3 cellular contexts compared by ENCODE assay signal in the genomic region with DNA sequence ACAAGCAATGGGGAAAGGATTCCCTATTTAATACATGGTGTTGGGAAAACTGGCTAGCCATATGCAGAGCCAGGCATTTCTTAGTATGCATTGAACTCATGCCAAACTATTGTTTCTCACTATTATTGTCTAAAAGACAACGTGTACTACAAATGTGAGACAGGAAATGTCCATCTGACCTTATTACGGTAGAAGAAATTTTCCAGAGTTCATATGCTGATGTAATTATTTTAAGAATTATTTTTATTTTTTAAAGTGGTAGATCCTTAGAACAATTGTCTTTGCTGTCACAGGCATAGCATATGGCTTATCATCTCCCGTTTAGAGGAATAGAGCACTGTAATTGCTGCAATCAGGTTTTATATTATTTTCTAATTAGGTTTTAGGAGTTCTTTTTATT.
TF ChIP-seq lines count a peak whose summit lies in the region.

No MANE protein-coding gene starts in this region.

TF ChIP-seq in liver, 16 proteins besides CTCF, POLR2A, EP300 and RAD21 (continued from another document):
- TF ChIP-seq ZBTB33 (IDR thresholded peaks at IDR 0.05) (no peak), HNF4A (conservative IDR thresholded peaks at IDR 0.05) (no peak), TAF1 (conservative IDR thresholded peaks at IDR 0.05) (no peak), GABPA (IDR thresholded peaks at IDR 0.05 in 1 of 2, conservative IDR thresholded peaks at IDR 0.05 in 1 of 2) (no peak), NR2F2 (IDR thresholded peaks at IDR 0.05) (peak; percentile 84)
- TF ChIP-seq, protein P1, sequence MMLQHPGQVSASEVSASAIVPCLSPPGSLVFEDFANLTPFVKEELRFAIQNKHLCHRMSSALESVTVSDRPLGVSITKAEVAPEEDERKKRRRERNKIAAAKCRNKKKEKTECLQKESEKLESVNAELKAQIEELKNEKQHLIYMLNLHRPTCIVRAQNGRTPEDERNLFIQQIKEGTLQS (IDR thresholded peaks at IDR 0.05): no peak
TF ChIP-seq in liver: peak in this region for 2.

TF ChIP-seq in HepG2, 621 proteins besides CTCF, POLR2A, EP300 and RAD21:
- TF ChIP-seq, protein P2, sequence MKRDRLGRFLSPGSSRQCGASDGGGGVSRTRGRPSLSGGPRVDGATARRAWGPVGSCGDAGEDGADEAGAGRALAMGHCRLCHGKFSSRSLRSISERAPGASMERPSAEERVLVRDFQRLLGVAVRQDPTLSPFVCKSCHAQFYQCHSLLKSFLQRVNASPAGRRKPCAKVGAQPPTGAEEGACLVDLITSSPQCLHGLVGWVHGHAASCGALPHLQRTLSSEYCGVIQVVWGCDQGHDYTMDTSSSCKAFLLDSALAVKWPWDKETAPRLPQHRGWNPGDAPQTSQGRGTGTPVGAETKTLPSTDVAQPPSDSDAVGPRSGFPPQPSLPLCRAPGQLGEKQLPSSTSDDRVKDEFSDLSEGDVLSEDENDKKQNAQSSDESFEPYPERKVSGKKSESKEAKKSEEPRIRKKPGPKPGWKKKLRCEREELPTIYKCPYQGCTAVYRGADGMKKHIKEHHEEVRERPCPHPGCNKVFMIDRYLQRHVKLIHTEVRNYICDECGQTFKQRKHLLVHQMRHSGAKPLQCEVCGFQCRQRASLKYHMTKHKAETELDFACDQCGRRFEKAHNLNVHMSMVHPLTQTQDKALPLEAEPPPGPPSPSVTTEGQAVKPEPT (CRISPR knock-in tag; IDR thresholded peaks at IDR 0.05; ENCODE audit: low read depth): no peak
- TF ChIP-seq SP5 (CRISPR knock-in tag; IDR thresholded peaks at IDR 0.05; ENCODE audit: borderline replicate concordance, low read depth) (no peak), MTA1 (CRISPR knock-in tag; IDR thresholded peaks at IDR 0.05; ENCODE audit: borderline replicate concordance) (no peak), ZNF543 (CRISPR knock-in tag; IDR thresholded peaks at IDR 0.05) (no peak), HMGA1 (CRISPR knock-in tag; conservative IDR thresholded peaks at IDR 0.05) (no peak), NFYC (CRISPR knock-in tag; IDR thresholded peaks at IDR 0.05) (no peak), MATR3 (CRISPR knock-in tag; IDR thresholded peaks at IDR 0.05) (no peak), NR2F6 (IDR thresholded peaks at IDR 0.05) (no peak), NR2F6 (CRISPR knock-in tag; IDR thresholded peaks at IDR 0.05) (no peak), KLF6 (CRISPR knock-in tag; IDR thresholded peaks at IDR 0.05) (no peak), HBP1 (CRISPR knock-in tag; IDR thresholded peaks at IDR 0.05; ENCODE audit: low read depth) (no peak), ZBTB49 (CRISPR knock-in tag; IDR thresholded peaks at IDR 0.05; ENCODE audit: borderline replicate concordance) (no peak), FOXP4 (CRISPR knock-in tag; IDR thresholded peaks at IDR 0.05) (no peak), ZNF747 (CRISPR knock-in tag; IDR thresholded peaks at IDR 0.05; ENCODE audit: borderline replicate concordance) (no peak), EEA1 (CRISPR knock-in tag; IDR thresholded peaks at IDR 0.05; ENCODE audit: borderline replicate concordance) (no peak)
- TF ChIP-seq, protein P3, sequence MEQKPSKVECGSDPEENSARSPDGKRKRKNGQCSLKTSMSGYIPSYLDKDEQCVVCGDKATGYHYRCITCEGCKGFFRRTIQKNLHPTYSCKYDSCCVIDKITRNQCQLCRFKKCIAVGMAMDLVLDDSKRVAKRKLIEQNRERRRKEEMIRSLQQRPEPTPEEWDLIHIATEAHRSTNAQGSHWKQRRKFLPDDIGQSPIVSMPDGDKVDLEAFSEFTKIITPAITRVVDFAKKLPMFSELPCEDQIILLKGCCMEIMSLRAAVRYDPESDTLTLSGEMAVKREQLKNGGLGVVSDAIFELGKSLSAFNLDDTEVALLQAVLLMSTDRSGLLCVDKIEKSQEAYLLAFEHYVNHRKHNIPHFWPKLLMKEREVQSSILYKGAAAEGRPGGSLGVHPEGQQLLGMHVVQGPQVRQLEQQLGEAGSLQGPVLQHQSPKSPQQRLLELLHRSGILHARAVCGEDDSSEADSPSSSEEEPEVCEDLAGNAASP (CRISPR knock-in tag; IDR thresholded peaks at IDR 0.05; ENCODE audit: borderline replicate concordance): no peak

TF ChIP-seq in GM23338, 12 proteins besides CTCF, POLR2A, EP300 and RAD21:
- TF ChIP-seq REST (IDR thresholded peaks at IDR 0.05; ENCODE audit: unreplicated experiment) (no peak), POLR2AphosphoS5 (IDR thresholded peaks at IDR 0.05; ENCODE audit: low read depth) (no peak), EZH2 (IDR thresholded peaks at IDR 0.05; ENCODE audit: low read depth, unreplicated experiment) (no peak), EZH2phosphoT487 (IDR thresholded peaks at IDR 0.05; ENCODE audit: unreplicated experiment) (no peak), CREB1 (CRISPR knock-in tag; IDR thresholded peaks at IDR 0.05; ENCODE audit: low read depth) (no peak), ZNF331 (CRISPR knock-in tag; IDR thresholded peaks at IDR 0.05; ENCODE audit: low read depth) (no peak), NANOG (IDR thresholded peaks at IDR 0.05; ENCODE audit: borderline replicate concordance) (no peak)
- TF ChIP-seq, protein P4, sequence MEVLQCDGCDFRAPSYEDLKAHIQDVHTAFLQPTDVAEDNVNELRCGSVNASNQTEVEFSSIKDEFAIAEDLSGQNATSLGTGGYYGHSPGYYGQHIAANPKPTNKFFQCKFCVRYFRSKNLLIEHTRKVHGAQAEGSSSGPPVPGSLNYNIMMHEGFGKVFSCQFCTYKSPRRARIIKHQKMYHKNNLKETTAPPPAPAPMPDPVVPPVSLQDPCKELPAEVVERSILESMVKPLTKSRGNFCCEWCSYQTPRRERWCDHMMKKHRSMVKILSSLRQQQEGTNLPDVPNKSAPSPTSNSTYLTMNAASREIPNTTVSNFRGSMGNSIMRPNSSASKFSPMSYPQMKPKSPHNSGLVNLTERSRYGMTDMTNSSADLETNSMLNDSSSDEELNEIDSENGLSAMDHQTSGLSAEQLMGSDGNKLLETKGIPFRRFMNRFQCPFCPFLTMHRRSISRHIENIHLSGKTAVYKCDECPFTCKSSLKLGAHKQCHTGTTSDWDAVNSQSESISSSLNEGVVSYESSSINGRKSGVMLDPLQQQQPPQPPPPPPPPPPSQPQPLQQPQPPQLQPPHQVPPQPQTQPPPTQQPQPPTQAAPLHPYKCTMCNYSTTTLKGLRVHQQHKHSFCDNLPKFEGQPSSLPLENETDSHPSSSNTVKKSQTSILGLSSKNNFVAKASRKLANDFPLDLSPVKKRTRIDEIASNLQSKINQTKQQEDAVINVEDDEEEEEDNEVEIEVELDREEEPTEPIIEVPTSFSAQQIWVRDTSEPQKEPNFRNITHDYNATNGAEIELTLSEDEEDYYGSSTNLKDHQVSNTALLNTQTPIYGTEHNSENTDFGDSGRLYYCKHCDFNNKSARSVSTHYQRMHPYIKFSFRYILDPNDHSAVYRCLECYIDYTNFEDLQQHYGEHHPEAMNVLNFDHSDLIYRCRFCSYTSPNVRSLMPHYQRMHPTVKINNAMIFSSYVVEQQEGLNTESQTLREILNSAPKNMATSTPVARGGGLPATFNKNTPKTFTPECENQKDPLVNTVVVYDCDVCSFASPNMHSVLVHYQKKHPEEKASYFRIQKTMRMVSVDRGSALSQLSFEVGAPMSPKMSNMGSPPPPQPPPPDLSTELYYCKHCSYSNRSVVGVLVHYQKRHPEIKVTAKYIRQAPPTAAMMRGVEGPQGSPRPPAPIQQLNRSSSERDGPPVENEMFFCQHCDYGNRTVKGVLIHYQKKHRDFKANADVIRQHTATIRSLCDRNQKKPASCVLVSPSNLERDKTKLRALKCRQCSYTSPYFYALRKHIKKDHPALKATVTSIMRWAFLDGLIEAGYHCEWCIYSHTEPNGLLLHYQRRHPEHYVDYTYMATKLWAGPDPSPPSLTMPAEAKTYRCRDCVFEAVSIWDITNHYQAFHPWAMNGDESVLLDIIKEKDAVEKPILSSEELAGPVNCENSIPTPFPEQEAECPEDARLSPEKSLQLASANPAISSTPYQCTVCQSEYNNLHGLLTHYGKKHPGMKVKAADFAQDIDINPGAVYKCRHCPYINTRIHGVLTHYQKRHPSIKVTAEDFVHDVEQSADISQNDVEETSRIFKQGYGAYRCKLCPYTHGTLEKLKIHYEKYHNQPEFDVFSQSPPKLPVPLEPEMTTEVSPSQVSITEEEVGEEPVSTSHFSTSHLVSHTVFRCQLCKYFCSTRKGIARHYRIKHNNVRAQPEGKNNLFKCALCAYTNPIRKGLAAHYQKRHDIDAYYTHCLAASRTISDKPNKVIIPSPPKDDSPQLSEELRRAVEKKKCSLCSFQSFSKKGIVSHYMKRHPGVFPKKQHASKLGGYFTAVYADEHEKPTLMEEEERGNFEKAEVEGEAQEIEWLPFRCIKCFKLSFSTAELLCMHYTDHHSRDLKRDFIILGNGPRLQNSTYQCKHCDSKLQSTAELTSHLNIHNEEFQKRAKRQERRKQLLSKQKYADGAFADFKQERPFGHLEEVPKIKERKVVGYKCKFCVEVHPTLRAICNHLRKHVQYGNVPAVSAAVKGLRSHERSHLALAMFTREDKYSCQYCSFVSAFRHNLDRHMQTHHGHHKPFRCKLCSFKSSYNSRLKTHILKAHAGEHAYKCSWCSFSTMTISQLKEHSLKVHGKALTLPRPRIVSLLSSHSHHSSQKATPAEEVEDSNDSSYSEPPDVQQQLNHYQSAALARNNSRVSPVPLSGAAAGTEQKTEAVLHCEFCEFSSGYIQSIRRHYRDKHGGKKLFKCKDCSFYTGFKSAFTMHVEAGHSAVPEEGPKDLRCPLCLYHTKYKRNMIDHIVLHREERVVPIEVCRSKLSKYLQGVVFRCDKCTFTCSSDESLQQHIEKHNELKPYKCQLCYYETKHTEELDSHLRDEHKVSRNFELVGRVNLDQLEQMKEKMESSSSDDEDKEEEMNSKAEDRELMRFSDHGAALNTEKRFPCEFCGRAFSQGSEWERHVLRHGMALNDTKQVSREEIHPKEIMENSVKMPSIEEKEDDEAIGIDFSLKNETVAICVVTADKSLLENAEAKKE (CRISPR knock-in tag; IDR thresholded peaks at IDR 0.05): no peak
- TF ChIP-seq, protein P5, sequence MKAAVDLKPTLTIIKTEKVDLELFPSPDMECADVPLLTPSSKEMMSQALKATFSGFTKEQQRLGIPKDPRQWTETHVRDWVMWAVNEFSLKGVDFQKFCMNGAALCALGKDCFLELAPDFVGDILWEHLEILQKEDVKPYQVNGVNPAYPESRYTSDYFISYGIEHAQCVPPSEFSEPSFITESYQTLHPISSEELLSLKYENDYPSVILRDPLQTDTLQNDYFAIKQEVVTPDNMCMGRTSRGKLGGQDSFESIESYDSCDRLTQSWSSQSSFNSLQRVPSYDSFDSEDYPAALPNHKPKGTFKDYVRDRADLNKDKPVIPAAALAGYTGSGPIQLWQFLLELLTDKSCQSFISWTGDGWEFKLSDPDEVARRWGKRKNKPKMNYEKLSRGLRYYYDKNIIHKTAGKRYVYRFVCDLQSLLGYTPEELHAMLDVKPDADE (IDR thresholded peaks at IDR 0.05): no peak
